Comparison of ENCODE assay signal across 8 cellular contexts in genomic region chr6:144349690-144350132, GRCh38.
DNase-seq lines count a peak whose midpoint lies in the region; ATAC-seq, FAIRE-seq and TF ChIP-seq lines count a peak whose summit lies in the region.

No MANE protein-coding gene starts in this region.

- H3K4me3 ChIP-seq in HCT116 (replicated peaks in 1 of 2; ENCODE audit: low read depth in 1 of 2, low read length in 2 of 2) = peak overlapping the region in 1 of 2 experiments; percentile 34; a peak in 2 of 4 replicates
- H3K4me3 ChIP-seq in endothelial cell of umbilical vein (replicated peaks in 1 of 3; ENCODE audit: insufficient read depth in 1 of 3, low read depth in 1 of 3, low read length in 3 of 3) = peak overlapping the region in 1 of 3 experiments; percentile 74
- H3K4me3 ChIP-seq in trophoblast cell (ENCODE audit: low read depth, low read length) = no peak overlapping the region

- no peak overlapping the region for H4K8ac ChIP-seq in trophoblast cell (ENCODE audit: low read depth, low read length)

- H3K79me2 ChIP-seq in HCT116 (ENCODE audit: insufficient read depth, low read length) = no peaks in the 10 kb centered on the region
- H3K79me2 ChIP-seq in endothelial cell of umbilical vein (ENCODE audit: control insufficient read depth, insufficient read depth, low read length) = peaks cover 79% of the 10 kb centered on the region
- no peaks in the 10 kb centered on the region for H3K79me2 ChIP-seq in trophoblast cell (ENCODE audit: control insufficient read depth, insufficient read depth, low read length, poor library complexity)

- H3K4me2 ChIP-seq in HCT116 (ENCODE audit: low read length) = peak overlapping the region; percentile 66
- H3K4me2 ChIP-seq in endothelial cell of umbilical vein (ENCODE audit: insufficient read depth, low read length) = peak overlapping the region; percentile 95
- H3K4me2 ChIP-seq in trophoblast cell (ENCODE audit: low read length) = no peak overlapping the region

- no peak for TF ChIP-seq POLR2A in HCT116 (IDR thresholded peaks at IDR 0.05; ENCODE audit: borderline replicate concordance, extremely low read depth, insufficient read depth, insufficient read length)
- TF ChIP-seq POLR2A in endothelial cell of umbilical vein (IDR thresholded peaks at IDR 0.05; ENCODE audit: low read depth, low read length) = peak; percentile 61

- H3K27ac ChIP-seq in HCT116 (ENCODE audit: low read depth, low read length) (peak overlapping the region; percentile 33; the same call in 1 of the 2 replicates), endothelial cell of umbilical vein (ENCODE audit: insufficient read depth, low read depth, low read length) (peak overlapping the region; percentile 90), trophoblast cell (ENCODE audit: low read depth, low read length) (peak overlapping the region; percentile 27)

- H3K9me3 ChIP-seq in HCT116 (ENCODE audit: control insufficient read depth in 1 of 2, insufficient read depth in 1 of 2, low read depth in 1 of 2, low read length in 2 of 2) (no peaks in the 10 kb centered on the region), endothelial cell of umbilical vein (replicated peaks; ENCODE audit: control insufficient read depth, insufficient read depth, low read length) (no peaks in the 10 kb centered on the region), trophoblast cell (ENCODE audit: insufficient read depth, low read depth, low read length) (no peaks in the 10 kb centered on the region)

- H3K9me2 ChIP-seq in HCT116 (ENCODE audit: insufficient read depth) = no peaks in the 10 kb centered on the region

- H2BK120ac ChIP-seq in trophoblast cell (ENCODE audit: insufficient read depth, low read length, poor library complexity) = no peak overlapping the region

- H3K9me1 ChIP-seq in endothelial cell of umbilical vein (replicated peaks; ENCODE audit: control insufficient read depth, extremely low read depth, insufficient read depth, low read length) = no peaks in the 10 kb centered on the region

- no peak for TF ChIP-seq CTCF in HCT116 (IDR thresholded peaks at IDR 0.05 in 2 of 3, conservative IDR thresholded peaks at IDR 0.05 in 1 of 3; ENCODE audit: borderline replicate concordance in 1 of 3, insufficient read depth in 1 of 3, low read depth in 2 of 3, low read length in 2 of 3)
- no peak for TF ChIP-seq CTCF in endothelial cell of umbilical vein (IDR thresholded peaks at IDR 0.05; ENCODE audit: extremely low read depth in 1 of 2, insufficient read depth in 1 of 2, low read depth in 1 of 2, low read length in 2 of 2)

- peaks cover 5% of the 10 kb centered on the region for H3K79me1 ChIP-seq in trophoblast cell (ENCODE audit: low read length)

- no peak overlapping the region for H3K18ac ChIP-seq in trophoblast cell (ENCODE audit: low read length)

- H4K20me1 ChIP-seq in HCT116 (ENCODE audit: insufficient read depth) (no peaks in the 10 kb centered on the region), endothelial cell of umbilical vein (replicated peaks; ENCODE audit: control insufficient read depth, extremely low read depth, insufficient read depth, low read length) (peaks cover 3% of the 10 kb centered on the region)

- BruUV-seq in HCT116 (replicated peaks; lab: Mats Ljungman, UMichigan) (no TSS peak), endothelial cell of umbilical vein (replicated peaks; lab: Mats Ljungman, UMichigan) (no TSS peak)

- no peak overlapping the region for H2AK5ac ChIP-seq in trophoblast cell (ENCODE audit: low read length)

- H2BK12ac ChIP-seq in trophoblast cell (ENCODE audit: low read length) = no peak overlapping the region

- H2BK5ac ChIP-seq in trophoblast cell (ENCODE audit: low read depth, low read length, poor library complexity) = no peak overlapping the region

- no peak overlapping the region for H3K9ac ChIP-seq in HCT116 (ENCODE audit: low read length)
- peak overlapping the region; percentile 81 for H3K9ac ChIP-seq in endothelial cell of umbilical vein (replicated peaks; ENCODE audit: extremely low read depth, insufficient read depth, low read length)
- no peak overlapping the region for H3K9ac ChIP-seq in trophoblast cell (ENCODE audit: low read length)

- DNase-seq in GM03348 (ENCODE audit: low spot score) = peak; percentile 36
- DNase-seq in HCT116 (ENCODE audit: low read depth, low spot score) = peak; percentile 16
- DNase-seq in endothelial cell of umbilical vein (ENCODE audit: low read depth, low spot score) = peak; percentile 100
- DNase-seq in trophoblast cell = no peak
- no peak for DNase-seq in G401 (ENCODE audit: low spot score)
- no peak for DNase-seq in central memory CD4-positive, alpha-beta T cell
- no peak for DNase-seq in posterior cingulate gyrus

- ATAC-seq in HCT116 = peak; percentile 55

- intact Hi-C loops in HCT116 (cut with micrococcal nuclease) = no loop called here
- intact Hi-C loops in endothelial cell of umbilical vein (cut with micrococcal nuclease) = loop anchor here (1.0 to 5.0 kb wide), 8 partner anchors 13 to 192 kb away; partner anchors contain the start of gene UTRN
- intact Hi-C loops in posterior cingulate gyrus (cut with DNase I) = no loop called here

- in situ Hi-C loops in G401 (cut with HindIII; ENCODE audit: low sequenced_read_pairs) = no loop called here

- H3K4me1 ChIP-seq in HCT116 (ENCODE audit: control insufficient read depth in 1 of 2, insufficient read depth in 2 of 2, low read length in 2 of 2) (peaks cover 29 to 38% of the 10 kb centered on the region in 2 experiments; a peak in 3 of 4 replicates), endothelial cell of umbilical vein (ENCODE audit: control insufficient read depth, extremely low read depth, insufficient read depth, low read length) (peaks cover 71% of the 10 kb centered on the region), trophoblast cell (ENCODE audit: control insufficient read depth in 1 of 2, insufficient read depth in 2 of 2, low read length in 2 of 2) (peaks cover 12 to 15% of the 10 kb centered on the region in 2 experiments)

- H3K14ac ChIP-seq in trophoblast cell (ENCODE audit: low read length) = no peak overlapping the region

- dilution Hi-C loops in endothelial cell of umbilical vein (cut with MboI; ENCODE audit: extremely low pct_ligation_motif_present, low sequenced_read_pairs) = no loop called here

- H2AFZ ChIP-seq in HCT116 (ENCODE audit: low read depth, low read length, poor library complexity, severe bottlenecking) = peak overlapping the region; percentile 77
- no peak overlapping the region for H2AFZ ChIP-seq in endothelial cell of umbilical vein (ENCODE audit: low read depth, low read length)
- H2AFZ ChIP-seq in trophoblast cell (ENCODE audit: insufficient read depth, low read length, poor library complexity) = no peak overlapping the region

- no peak overlapping the region for H4K91ac ChIP-seq in trophoblast cell (ENCODE audit: low read depth, low read length)

- H3K36me3 ChIP-seq in HCT116 (ENCODE audit: control insufficient read depth in 1 of 2, insufficient read depth in 2 of 2, low read length in 2 of 2) (no peaks in the 10 kb centered on the region), endothelial cell of umbilical vein (ENCODE audit: control insufficient read depth in 2 of 2, extremely low read depth in 1 of 2, insufficient read depth in 2 of 2, low read length in 2 of 2) (no peaks in the 10 kb centered on the region), trophoblast cell (ENCODE audit: control insufficient read depth in 1 of 2, insufficient read depth in 2 of 2, low read length in 2 of 2) (no peaks in the 10 kb centered on the region)

- RAD21 ChIA-PET in HCT116 (lab: Charles Lee; ENCODE audit: low non-redundant PET in 1 of 2, low total read pairs in 2 of 2, uncharacterized antibody in 2 of 2, unreplicated experiment in 2 of 2) = no interaction called here

- CTCF ChIA-PET in HCT116 (lab: Charles Lee) = no interaction called here
- CTCF ChIA-PET in endothelial cell of umbilical vein (lab: Charles Lee) = interaction anchor here (0.7 to 1.6 kb wide), 8 partner anchors 33 to 133 kb away, joined by 3 to 9 read pairs (median 4); partner anchors contain the start of gene UTRN

- WGBS in trophoblast cell (ENCODE audit: extremely low coverage, insufficient coverage, insufficient read length) = no CpG with 5 or more reads among the region's 5 CpGs

- H3K23ac ChIP-seq in trophoblast cell (ENCODE audit: low read length) = no peak overlapping the region

- H3K27me3 ChIP-seq in HCT116 (ENCODE audit: insufficient read depth, low read length) = no peaks in the 10 kb centered on the region
- no peaks in the 10 kb centered on the region for H3K27me3 ChIP-seq in endothelial cell of umbilical vein (ENCODE audit: control insufficient read depth in 2 of 2, insufficient read depth in 2 of 2, low read length in 2 of 2)
- H3K27me3 ChIP-seq in trophoblast cell (ENCODE audit: insufficient read depth, low read length) = no peaks in the 10 kb centered on the region

- no peak for TF ChIP-seq RAD21 in HCT116 (IDR thresholded peaks at IDR 0.05; ENCODE audit: low read depth)

- H3K4ac ChIP-seq in trophoblast cell (ENCODE audit: low read depth, low read length) = no peak overlapping the region

- POLR2A ChIA-PET in HCT116 (lab: Charles Lee) = no interaction called here
- POLR2A ChIA-PET in endothelial cell of umbilical vein (lab: Charles Lee) = interaction anchor here (0.8 kb wide), 1 partner anchor 12 kb away, joined by 3 read pairs; no protein-coding TSS in a partner anchor

- peak; percentile 99 for FAIRE-seq in endothelial cell of umbilical vein (lab: Jason Lieb, UNC)

- H4K12ac ChIP-seq in trophoblast cell (ENCODE audit: low read depth, low read length) = no peak overlapping the region

TF ChIP-seq in HCT116, 20 proteins besides CTCF, POLR2A, EP300 and RAD21:
- TF ChIP-seq FOSL1 (IDR thresholded peaks at IDR 0.05; ENCODE audit: low read depth) = peak; percentile 69
- no peak; the same call in 1 of the 2 replicates for TF ChIP-seq SP1 (IDR thresholded peaks at IDR 0.05; ENCODE audit: low read depth)
- peak; percentile 67 for TF ChIP-seq JUND (IDR thresholded peaks at IDR 0.05)
- TF ChIP-seq CBX3 (IDR thresholded peaks at IDR 0.05; ENCODE audit: low read depth) = peak; percentile 84
- no peak for TF ChIP-seq EZH2phosphoT487 (IDR thresholded peaks at IDR 0.05; ENCODE audit: borderline replicate concordance)

TF ChIP-seq in PFSK-1, 5 proteins besides CTCF, POLR2A, EP300 and RAD21:
- TF ChIP-seq SIN3A (IDR thresholded peaks at IDR 0.05; ENCODE audit: borderline replicate concordance, insufficient read depth, low read length) (peak; percentile 8; the same call in 1 of the 2 replicates), POLR2AphosphoS5 (IDR thresholded peaks at IDR 0.05; ENCODE audit: low read depth, low read length) (no peak)
TF ChIP-seq in PFSK-1: peak in this region for 1.

TF ChIP-seq in endothelial cell of umbilical vein, 7 proteins besides CTCF, POLR2A, EP300 and RAD21 (continues in another document):
- peak; percentile 98 for TF ChIP-seq GATA2 (IDR thresholded peaks at IDR 0.05; ENCODE audit: insufficient read depth, insufficient read length, low read depth, low read length)
- TF ChIP-seq JUN (IDR thresholded peaks at IDR 0.05; ENCODE audit: borderline replicate concordance, insufficient read depth, insufficient read length, low read depth) = peak; percentile 98
- peak; percentile 4 for TF ChIP-seq MAX (IDR thresholded peaks at IDR 0.05; ENCODE audit: insufficient read depth, insufficient read length)
- TF ChIP-seq MYC (IDR thresholded peaks at IDR 0.05; ENCODE audit: low read depth, low read length) = no peak

Comparison
In these comparisons a context has a peak if more than half of its experiments do, and no peak if none do; other contexts are left out.
1. DNase-seq: peak in GM03348 (single experiment), HCT116 (single experiment) and endothelial cell of umbilical vein (single experiment); none in trophoblast cell (0 of 2), G401 (single experiment), central memory CD4-positive, alpha-beta T cell (single experiment) and posterior cingulate gyrus (0 of 10).
2. H3K27ac ChIP-seq: peak in every context shown above with its lines; median percentile 90 in endothelial cell of umbilical vein; 33 in HCT116; 27 in trophoblast cell.